In genomic region chr18:63779386-63779785, GRCh38 we compare ENCODE assay signal across 2 cellular contexts.
TF ChIP-seq lines count a peak whose summit lies in the region.

No MANE protein-coding gene starts in this region.

TF ChIP-seq in SK-N-SH, 30 proteins besides CTCF, POLR2A, EP300 and RAD21 (continued from another document):
- TF ChIP-seq IRF3 (IDR thresholded peaks at IDR 0.05; ENCODE audit: low read depth, low read length) (no peak), TEAD4 (IDR thresholded peaks at IDR 0.05; ENCODE audit: borderline replicate concordance, insufficient read depth) (no peak)

TF ChIP-seq in SK-N-SH treated with all-trans-retinoic acid at 6 μM for 48 hours, 23 proteins besides CTCF, POLR2A, EP300 and RAD21 (continued from another document):
- no peak for TF ChIP-seq TSHZ2 (CRISPR knock-in tag; IDR thresholded peaks at IDR 0.05)
- no peak for TF ChIP-seq PPARA (CRISPR knock-in tag; IDR thresholded peaks at IDR 0.05; ENCODE audit: borderline replicate concordance)
- TF ChIP-seq ZNF8 (CRISPR knock-in tag; IDR thresholded peaks at IDR 0.05), result no peak
- TF ChIP-seq CSDC2 (CRISPR knock-in tag; IDR thresholded peaks at IDR 0.05), result no peak
- no peak for TF ChIP-seq ZNF70 (CRISPR knock-in tag; IDR thresholded peaks at IDR 0.05)
- TF ChIP-seq PATZ1 (CRISPR knock-in tag; IDR thresholded peaks at IDR 0.05; ENCODE audit: borderline replicate concordance), result no peak
- TF ChIP-seq ZNF565 (CRISPR knock-in tag; conservative IDR thresholded peaks at IDR 0.05; ENCODE audit: low read depth), result no peak
- no peak for TF ChIP-seq TCF4 (CRISPR knock-in tag; IDR thresholded peaks at IDR 0.05; ENCODE audit: borderline replicate concordance)
- TF ChIP-seq TOX (CRISPR knock-in tag; IDR thresholded peaks at IDR 0.05; ENCODE audit: borderline replicate concordance), result no peak
- TF ChIP-seq GLIS3 (CRISPR knock-in tag; IDR thresholded peaks at IDR 0.05), result no peak
- TF ChIP-seq ZFP30 (CRISPR knock-in tag; IDR thresholded peaks at IDR 0.05), result no peak
